8 cellular contexts compared by ENCODE assay signal in genomic region chr4:153684182-153685073, GRCh38. TPM values are rescaled to one million over a fixed set of nuclear protein-coding genes. Genes with fewer than 3 reads are reported as not detected.
A peak's percentile ranks its signal among the peaks of the same experiment; 100 is the strongest.
DNase-seq lines count a peak whose midpoint lies in the region; ATAC-seq and TF ChIP-seq lines count a peak whose summit lies in the region.

TSS of gene TLR2 (plus strand) at chr4:153684280. CDS start at chr4:153702908, 18,628 bp downstream.

- no peak within 1 kb of the TSS for H3K27ac Mint-ChIP-seq in activated T-helper 1 cell treated with anti-CD3 and anti-CD28 coated beads, Interleukin-12 subunit alpha, Interleukin-12 subunit beta, Interleukin-2, Interleukin-4 antibody, amounts not matched to agents 30 ng/mL and 10 ng/mL and 1 ng/mL, durations not matched to agents 14 hours and 24 hours and 36 hours

- H3K27me3 ChIP-seq in foreskin keratinocyte (peaks cover 23% of the 10 kb centered on the region), neutrophil (no peaks in the 10 kb centered on the region)

- peak; percentile 45 for DNase-seq in NCI-H69 (lab: John Stamatoyannopoulos, UW)
- DNase-seq in activated T-helper 1 cell treated with anti-CD3 and anti-CD28 coated beads, Interleukin-12 subunit alpha, Interleukin-12 subunit beta, Interleukin-2, Interleukin-4 antibody, amounts not matched to agents 30 ng/mL and 10 ng/mL and 1 ng/mL, durations not matched to agents 14 hours and 24 hours and 36 hours (ENCODE audit: low spot score): peak; percentile 58
- DNase-seq in foreskin keratinocyte: peak in 1 of 2 donors; percentile 39
- peak in 24 of 49 donors; percentile 3 to 53 (median 15) for DNase-seq in substantia nigra (lab: John Stamatoyannopoulos, UW)
- no peak for DNase-seq in T1000 (lab: John Stamatoyannopoulos, UW)

- peak; percentile 35 for TF ChIP-seq CTCF in foreskin keratinocyte (conservative IDR thresholded peaks at IDR 0.05)
- TF ChIP-seq CTCF in neutrophil (IDR thresholded peaks at IDR 0.05): peak; percentile 76

- peak within 1 kb of the TSS; percentile 96 to 98 for H3K4me3 ChIP-seq in neutrophil (ENCODE audit: low read depth in 1 of 2, low read length in 1 of 2)

- peaks cover 12% of the 10 kb centered on the region for H3K4me1 Mint-ChIP-seq in activated T-helper 1 cell treated with anti-CD3 and anti-CD28 coated beads, Interleukin-12 subunit alpha, Interleukin-12 subunit beta, Interleukin-2, Interleukin-4 antibody, amounts not matched to agents 30 ng/mL and 10 ng/mL and 1 ng/mL, durations not matched to agents 14 hours and 24 hours and 36 hours (ENCODE audit: low read depth)

- peak; percentile 96 for ATAC-seq in GM18498 (IDR thresholded peaks at IDR 0.05; ENCODE audit: unreplicated experiment)
- peak; percentile 89 for ATAC-seq in HG02588 (IDR thresholded peaks at IDR 0.05; ENCODE audit: unreplicated experiment)
- ATAC-seq in foreskin keratinocyte: peak; percentile 88

- H3K4me1 ChIP-seq in foreskin keratinocyte (no peaks in the 10 kb centered on the region), neutrophil (ENCODE audit: control insufficient read depth in 1 of 2, insufficient read depth in 1 of 2, low read depth in 1 of 2, low read length in 1 of 2) (peaks cover 35 to 42% of the 10 kb centered on the region in 2 experiments)

- peaks cover 7% of the 10 kb centered on the region for H3K9me3 ChIP-seq in neutrophil

- intact Hi-C loops in activated T-helper 1 cell treated with anti-CD3 and anti-CD28 coated beads, Interleukin-12 subunit alpha, Interleukin-12 subunit beta, Interleukin-2, Interleukin-4 antibody, amounts not matched to agents 30 ng/mL and 10 ng/mL and 1 ng/mL, durations not matched to agents 14 hours and 24 hours and 36 hours (cut with micrococcal nuclease): no loop called here

- H3K4me3 Mint-ChIP-seq in activated T-helper 1 cell treated with anti-CD3 and anti-CD28 coated beads, Interleukin-12 subunit alpha, Interleukin-12 subunit beta, Interleukin-2, Interleukin-4 antibody, amounts not matched to agents 30 ng/mL and 10 ng/mL and 1 ng/mL, durations not matched to agents 14 hours and 24 hours and 36 hours: peak within 1 kb of the TSS; percentile 77

- peaks cover 33% of the 10 kb centered on the region for H3K27me3 Mint-ChIP-seq in activated T-helper 1 cell treated with anti-CD3 and anti-CD28 coated beads, Interleukin-12 subunit alpha, Interleukin-12 subunit beta, Interleukin-2, Interleukin-4 antibody, amounts not matched to agents 30 ng/mL and 10 ng/mL and 1 ng/mL, durations not matched to agents 14 hours and 24 hours and 36 hours (ENCODE audit: insufficient read depth)

- H3K36me3 ChIP-seq in neutrophil: peaks cover 25% of the 10 kb centered on the region

- peaks cover 4% of the 10 kb centered on the region for H3K36me3 Mint-ChIP-seq in activated T-helper 1 cell treated with anti-CD3 and anti-CD28 coated beads, Interleukin-12 subunit alpha, Interleukin-12 subunit beta, Interleukin-2, Interleukin-4 antibody, amounts not matched to agents 30 ng/mL and 10 ng/mL and 1 ng/mL, durations not matched to agents 14 hours and 24 hours and 36 hours (ENCODE audit: low read depth)

- H3K9me3 Mint-ChIP-seq in activated T-helper 1 cell treated with anti-CD3 and anti-CD28 coated beads, Interleukin-12 subunit alpha, Interleukin-12 subunit beta, Interleukin-2, Interleukin-4 antibody, amounts not matched to agents 30 ng/mL and 10 ng/mL and 1 ng/mL, durations not matched to agents 14 hours and 24 hours and 36 hours: peaks cover 24% of the 10 kb centered on the region

- H3K27ac ChIP-seq in foreskin keratinocyte: peak within 1 kb of the TSS; percentile 30
- peak within 1 kb of the TSS; percentile 98 for H3K27ac ChIP-seq in neutrophil
- peak within 1 kb of the TSS; percentile 53 for H3K27ac ChIP-seq in substantia nigra (ENCODE audit: low read depth, low read length, poor library complexity, severe bottlenecking)

RNA-seq across cellular contexts. Expression of gene TLR2, which starts in this region (rescaled TPM):
- 0.49 and 1.0 TPM in 2 replicates for total RNA-seq in activated T-helper 1 cell treated with anti-CD3 and anti-CD28 coated beads, Interleukin-12 subunit alpha, Interleukin-12 subunit beta, Interleukin-2, Interleukin-4 antibody, amounts not matched to agents 30 ng/mL and 10 ng/mL and 1 ng/mL, durations not matched to agents 14 hours and 24 hours and 36 hours
- total RNA-seq in foreskin keratinocyte: 3.5 and 4.4 TPM in 2 replicates
- 2.0 and 2.1 TPM in 2 replicates for polyA plus RNA-seq in foreskin keratinocyte

Comparison
In these comparisons a context has a peak if more than half of its experiments do, and no peak if none do; other contexts are left out.
1. H3K27ac ChIP-seq: peak in every context shown above with its lines; median percentile 98 in neutrophil; 53 in substantia nigra; 30 in foreskin keratinocyte.